21 cellular contexts compared by ENCODE assay signal in genomic region chr1:238660849-238661248, GRCh38.
"Had no signal": no experiment of that assay in that cellular context is flagged by ENCODE, and none has a peak within 500 bp of the region (broad histone marks: within the 10 kb centered on the region; RNA-seq: fewer than 3 reads in every experiment).

No MANE protein-coding gene starts in this region.

- DNase-seq: activated CD4-positive, alpha-beta T cell treated with anti-CD3 and anti-CD28 coated beads for 4 hours; activated CD8-positive, alpha-beta T cell treated with anti-CD3 and anti-CD28 coated beads for 36 hours; activated naive CD4-positive, alpha-beta T cell treated with Interleukin-2 at 50 U/mL for 16 hours; activated naive CD8-positive, alpha-beta T cell treated with anti-CD3 and anti-CD28 coated beads, Interleukin-2, amount 10 ng/mL, durations not matched to agents 7 days and 5 days; activated T-cell treated with anti-CD3 and anti-CD28 coated beads, Interleukin-2, amount 50 U/mL, for 1 hour; aorta; effector memory CD8-positive, alpha-beta T cell; heart left ventricle; kidney glomerular epithelial cell; left ventricle myocardium inferior; mammary epithelial cell; T-cell; uterus had no signal

- H3K36me3 Mint-ChIP-seq: activated naive CD8-positive, alpha-beta T cell treated with anti-CD3 and anti-CD28 coated beads, Interleukin-2, amount 10 ng/mL, durations not matched to agents 7 days and 5 days; T-cell; WTC11 had no signal

- H3K9me3 Mint-ChIP-seq: activated CD8-positive, alpha-beta T cell treated with anti-CD3 and anti-CD28 coated beads for 36 hours; stimulated activated naive CD8-positive, alpha-beta T cell treated with anti-CD3 and anti-CD28 coated beads, Interleukin-15, Interleukin-2, amounts not matched to agents 100 ng/mL and 50 ng/mL, for 24 hours had no signal

- H3K27me3 ChIP-seq: gastroesophageal sphincter, heart left ventricle, right atrium auricular region, tibial nerve had no signal

- H3K9me3 ChIP-seq: gastroesophageal sphincter, prostate gland, right atrium auricular region, tibial nerve, uterus had no signal

- H3K36me3 ChIP-seq: gastroesophageal sphincter, heart left ventricle, left ventricle myocardium inferior, prostate gland, right atrium auricular region, tibial nerve, uterus had no signal

- H3K27me3 Mint-ChIP-seq: activated CD8-positive, alpha-beta T cell treated with anti-CD3 and anti-CD28 coated beads for 36 hours; activated naive CD8-positive, alpha-beta T cell treated with anti-CD3 and anti-CD28 coated beads, Interleukin-2, amount 10 ng/mL, durations not matched to agents 7 days and 5 days; effector memory CD8-positive, alpha-beta T cell; stimulated activated naive CD8-positive, alpha-beta T cell treated with anti-CD3 and anti-CD28 coated beads, Interleukin-15, Interleukin-2, amounts not matched to agents 100 ng/mL and 50 ng/mL, for 24 hours; T-cell had no signal

- H3K27ac Mint-ChIP-seq: activated CD8-positive, alpha-beta T cell treated with anti-CD3 and anti-CD28 coated beads for 36 hours; activated naive CD8-positive, alpha-beta T cell treated with anti-CD3 and anti-CD28 coated beads, Interleukin-2, amount 10 ng/mL, durations not matched to agents 7 days and 5 days; activated T-helper 2 cell treated with anti-CD3 and anti-CD28 coated beads, Interferon-gamma antibody, Interleukin-2, Interleukin-4, amounts not matched to agents 10 μg/mL and 5 μg/mL and 100 μg/mL, durations not matched to agents 14 hours and 24 hours and 36 hours; effector memory CD8-positive, alpha-beta T cell; stimulated activated naive CD8-positive, alpha-beta T cell treated with anti-CD3 and anti-CD28 coated beads, Interleukin-15, Interleukin-2, amounts not matched to agents 100 ng/mL and 50 ng/mL, for 24 hours; T-cell; WTC11 had no signal

- H3K4me3 Mint-ChIP-seq: activated CD8-positive, alpha-beta T cell treated with anti-CD3 and anti-CD28 coated beads for 36 hours; activated naive CD8-positive, alpha-beta T cell treated with anti-CD3 and anti-CD28 coated beads, Interleukin-2, amount 10 ng/mL, durations not matched to agents 7 days and 5 days; effector memory CD8-positive, alpha-beta T cell; stimulated activated naive CD8-positive, alpha-beta T cell treated with anti-CD3 and anti-CD28 coated beads, Interleukin-15, Interleukin-2, amounts not matched to agents 100 ng/mL and 50 ng/mL, for 24 hours; T-cell; WTC11 had no signal

- H3K4me3 ChIP-seq: gastroesophageal sphincter, heart left ventricle, left ventricle myocardium inferior, prostate gland, right atrium auricular region, skin epidermis, tibial nerve, uterus had no signal

- H3K27ac ChIP-seq: gastroesophageal sphincter, heart left ventricle, left ventricle myocardium inferior, prostate gland, right atrium auricular region, skin epidermis, tibial nerve, uterus had no signal

- H3K4me1 Mint-ChIP-seq: activated naive CD8-positive, alpha-beta T cell treated with anti-CD3 and anti-CD28 coated beads, Interleukin-2, amount 10 ng/mL, durations not matched to agents 7 days and 5 days; T-cell; WTC11 had no signal

- H3K4me1 ChIP-seq: gastroesophageal sphincter, heart left ventricle, left ventricle myocardium inferior, prostate gland, right atrium auricular region, tibial nerve, uterus had no signal
